In genomic region chr4:76689079-76689817, GRCh38 we compare ENCODE assay signal across 8 cellular contexts.
DNase-seq lines count a peak whose midpoint lies in the region; ATAC-seq, FAIRE-seq and TF ChIP-seq lines count a peak whose summit lies in the region.

No MANE protein-coding gene starts in this region.

- H3K36me3 ChIP-seq in ES-I3 (ENCODE audit: insufficient read depth, low read length) (no peaks in the 10 kb centered on the region), HCT116 (ENCODE audit: control insufficient read depth in 1 of 2, insufficient read depth in 2 of 2, low read length in 2 of 2) (no peaks in the 10 kb centered on the region), GM12878 (ENCODE audit: control insufficient read depth in 2 of 2, insufficient read depth in 2 of 2, low read length in 1 of 2) (no peaks in the 10 kb centered on the region), iPS-20b (ENCODE audit: insufficient read depth, low read depth, low read length) (0 out of 2 replicates have a peak, but pooled peaks cover 5% of the 10 kb centered on the region), smooth muscle cell (ENCODE audit: low read depth) (no peaks in the 10 kb centered on the region)

- H3K27ac ChIP-seq in HCT116 (ENCODE audit: low read depth, low read length) (peak overlapping the region; percentile 71), GM12878 (ENCODE audit: control insufficient read depth, insufficient read depth) (no peak overlapping the region), iPS-20b (ENCODE audit: low read length) (no peak overlapping the region), smooth muscle cell (ENCODE audit: low read depth) (peak overlapping the region; percentile 35)

- no peaks in the 10 kb centered on the region for H3K27me3 ChIP-seq in HCT116 (ENCODE audit: insufficient read depth, low read length)
- peaks cover 2 to 29% of the 10 kb centered on the region in 2 experiments for H3K27me3 ChIP-seq in GM12878 (replicated peaks in 1 of 2; ENCODE audit: control insufficient read depth in 2 of 2, insufficient read depth in 2 of 2, low read length in 1 of 2)
- H3K27me3 ChIP-seq in iPS-20b (ENCODE audit: insufficient read depth, low read length): peaks cover 18% of the 10 kb centered on the region
- peaks cover 1% of the 10 kb centered on the region for H3K27me3 ChIP-seq in smooth muscle cell (ENCODE audit: low read depth)

- intact Hi-C loops in HCT116 (cut with micrococcal nuclease) (no loop called here), GM12878 (cut with micrococcal nuclease; ENCODE audit: unreplicated experiment) (no loop called here)

- H2AFZ ChIP-seq in HCT116 (ENCODE audit: low read depth, low read length, poor library complexity, severe bottlenecking): peak overlapping the region; percentile 93
- no peak overlapping the region; the same call in 1 of the 2 replicates for H2AFZ ChIP-seq in GM12878 (ENCODE audit: control insufficient read depth, low read depth, low read length)
- peak overlapping the region; percentile 90 for H2AFZ ChIP-seq in smooth muscle cell (ENCODE audit: low read depth)

- under 1% methylated on average over 79 of the region's 88 CpGs for WGBS in GM12878 (ENCODE audit: insufficient coverage, insufficient replicate concordance, low lambda C conversion rate, missing lambda C conversion rate)
- WGBS in smooth muscle cell (ENCODE audit: low lambda C conversion rate): under 1% methylated on average over 59 of the region's 88 CpGs

- H3K79me2 ChIP-seq in HCT116 (ENCODE audit: insufficient read depth, low read length): peaks cover 39% of the 10 kb centered on the region
- H3K79me2 ChIP-seq in GM12878 (ENCODE audit: control insufficient read depth, insufficient read depth, low read length): no peaks in the 10 kb centered on the region
- H3K79me2 ChIP-seq in smooth muscle cell (ENCODE audit: low read depth): peaks cover 40% of the 10 kb centered on the region

- POLR2A ChIA-PET in HCT116 (lab: Charles Lee) (interaction anchor here (0.5 kb wide), 1 partner anchor 806 kb away, joined by 3 read pairs; no protein-coding TSS in a partner anchor), GM12878 (lab: Charles Lee) (interaction anchor here (1.0 kb wide), 1 partner anchor 16 kb away, joined by 3 read pairs; no protein-coding TSS in a partner anchor)

- H3K9me3 ChIP-seq in ES-I3 (ENCODE audit: control insufficient read depth, insufficient read depth, low read length) (no peaks in the 10 kb centered on the region), HCT116 (ENCODE audit: control insufficient read depth in 1 of 2, insufficient read depth in 1 of 2, low read depth in 1 of 2, low read length in 2 of 2) (no peaks in the 10 kb centered on the region), GM12878 (replicated peaks; ENCODE audit: control insufficient read depth, insufficient read depth, low read length) (no peaks in the 10 kb centered on the region), iPS-20b (ENCODE audit: insufficient read depth, low read depth, low read length) (no peaks in the 10 kb centered on the region), smooth muscle cell (replicated peaks; ENCODE audit: low read depth) (no peaks in the 10 kb centered on the region)

- ATAC-seq in HCT116 (peak; percentile 84), GM12878 (peak; percentile 61), HG03439 (IDR thresholded peaks at IDR 0.05; ENCODE audit: unreplicated experiment) (no peak)

- H4K20me1 ChIP-seq in HCT116 (ENCODE audit: insufficient read depth) (no peaks in the 10 kb centered on the region), GM12878 (ENCODE audit: control insufficient read depth, insufficient read depth) (no peaks in the 10 kb centered on the region), smooth muscle cell (ENCODE audit: low read depth) (no peaks in the 10 kb centered on the region)

- CTCF ChIA-PET in HCT116 (lab: Charles Lee): no interaction called here
- CTCF ChIA-PET in GM12878 (lab: Yijun Ruan, JAX): no interaction called here

- no peak for FAIRE-seq in GM12878 (lab: Jason Lieb, UNC)

- no peak for TF ChIP-seq CTCF in HCT116 (IDR thresholded peaks at IDR 0.05 in 2 of 3, conservative IDR thresholded peaks at IDR 0.05 in 1 of 3; ENCODE audit: borderline replicate concordance in 1 of 3, insufficient read depth in 1 of 3, low read depth in 2 of 3, low read length in 2 of 3)
- no peak for TF ChIP-seq CTCF in GM12878 (IDR thresholded peaks at IDR 0.05 in 2 of 3, conservative IDR thresholded peaks at IDR 0.05 in 1 of 3; ENCODE audit: control insufficient read depth in 2 of 3, extremely low read depth in 1 of 3, insufficient read depth in 1 of 3, low read depth in 3 of 3, low read length in 3 of 3)
- no peak for TF ChIP-seq CTCF in smooth muscle cell (IDR thresholded peaks at IDR 0.05; ENCODE audit: borderline replicate concordance, insufficient read depth, poor library complexity, severe bottlenecking)

- peaks cover 22% of the 10 kb centered on the region; the same call in 1 of the 2 replicates for H3K4me1 ChIP-seq in ES-I3 (ENCODE audit: insufficient read depth, low read length)
- H3K4me1 ChIP-seq in HCT116 (ENCODE audit: control insufficient read depth in 1 of 2, insufficient read depth in 2 of 2, low read length in 2 of 2): peaks cover 2 to 37% of the 10 kb centered on the region in 2 experiments; a peak in 3 of 4 replicates
- 0 out of 2 replicates have a peak, but pooled peaks cover 3% of the 10 kb centered on the region for H3K4me1 ChIP-seq in GM12878 (ENCODE audit: control insufficient read depth, insufficient read depth, low read length)
- H3K4me1 ChIP-seq in iPS-20b (ENCODE audit: insufficient read depth, low read length): peaks cover 26% of the 10 kb centered on the region; the same call in 1 of the 2 replicates
- peaks cover 25% of the 10 kb centered on the region for H3K4me1 ChIP-seq in smooth muscle cell (ENCODE audit: low read depth)

- no peaks in the 10 kb centered on the region for H3F3A ChIP-seq in smooth muscle cell (ENCODE audit: low read depth)

- RAD21 ChIA-PET in HCT116 (lab: Charles Lee; ENCODE audit: low non-redundant PET in 1 of 2, low total read pairs in 2 of 2, uncharacterized antibody in 2 of 2, unreplicated experiment in 2 of 2): no interaction called here
- RAD21 ChIA-PET in GM12878 (lab: Charles Lee; ENCODE audit: unreplicated experiment): no interaction called here

- H3K4me2 ChIP-seq in HCT116 (ENCODE audit: low read length): peak overlapping the region; percentile 94
- H3K4me2 ChIP-seq in GM12878 (ENCODE audit: control insufficient read depth, insufficient read depth): peak overlapping the region; percentile 75
- H3K4me2 ChIP-seq in smooth muscle cell: peak overlapping the region; percentile 99

- TF ChIP-seq POLR2A in HCT116 (IDR thresholded peaks at IDR 0.05; ENCODE audit: borderline replicate concordance, extremely low read depth, insufficient read depth, insufficient read length): no peak
- no peak for TF ChIP-seq POLR2A in GM12878 (IDR thresholded peaks at IDR 0.05; ENCODE audit: low read depth, low read length)

- BruUV-seq in HCT116 (replicated peaks; lab: Mats Ljungman, UMichigan) (no TSS peak), GM12878 (replicated peaks; lab: Mats Ljungman, UMichigan) (no TSS peak)

- TF ChIP-seq RAD21 in HCT116 (IDR thresholded peaks at IDR 0.05; ENCODE audit: low read depth) (no peak), GM12878 (IDR thresholded peaks at IDR 0.05; ENCODE audit: insufficient read depth, low read depth, low read length) (no peak)

- peak overlapping the region; percentile 68 to 77 for H3K4me3 ChIP-seq in HCT116 (replicated peaks in 1 of 2; ENCODE audit: low read depth in 1 of 2, low read length in 2 of 2)
- peak overlapping the region; percentile 42; the same call in 1 of the 2 replicates for H3K4me3 ChIP-seq in GM12878
- peak overlapping the region; percentile 86 for H3K4me3 ChIP-seq in iPS-20b (ENCODE audit: low read length)
- H3K4me3 ChIP-seq in smooth muscle cell: peak overlapping the region; percentile 90

- H3K9ac ChIP-seq in ES-I3 (ENCODE audit: low read depth, low read length) (peak overlapping the region; percentile 74), HCT116 (ENCODE audit: low read length) (peak overlapping the region; percentile 73), GM12878 (ENCODE audit: control insufficient read depth, insufficient read depth, low read length) (peak overlapping the region; percentile 44; the same call in 1 of the 2 replicates), iPS-20b (ENCODE audit: low read depth, low read length) (peak overlapping the region; percentile 84; the same call in 1 of the 2 replicates), smooth muscle cell (ENCODE audit: low read depth) (peak overlapping the region; percentile 75)

- SMC1A ChIA-PET in GM12878 (lab: Charles Lee; ENCODE audit: uncharacterized antibody, unreplicated experiment): no interaction called here

- DNase-seq in HCT116 (ENCODE audit: low read depth, low spot score) (peak; percentile 18), NCI-H526 treated with DMSO at 0.1 percent for 48 hours (lab: John Stamatoyannopoulos, UW) (peak; percentile 36), GM12878 (ENCODE audit: low read depth, low spot score) (no peak), smooth muscle cell (lab: John Stamatoyannopoulos, UW; ENCODE audit: unreplicated experiment) (peak; percentile 11), NCI-H1694 (lab: John Stamatoyannopoulos, UW) (no peak)

- TF ChIP-seq EP300 in GM12878 (IDR thresholded peaks at IDR 0.05; ENCODE audit: borderline replicate concordance in 1 of 2, control insufficient read depth in 1 of 2, low read depth in 2 of 2, low read length in 2 of 2): no peak

- in situ Hi-C loops in GM12878 (cut with MboI): no loop called here

- H3K9me2 ChIP-seq in HCT116 (ENCODE audit: insufficient read depth): no peaks in the 10 kb centered on the region

TF ChIP-seq in HCT116, 20 proteins besides CTCF, POLR2A, EP300 and RAD21 (continues in another document):
- TF ChIP-seq SP1 (IDR thresholded peaks at IDR 0.05; ENCODE audit: low read depth) (no peak; the same call in 1 of the 2 replicates), EZH2phosphoT487 (IDR thresholded peaks at IDR 0.05; ENCODE audit: borderline replicate concordance) (no peak), ELF1 (IDR thresholded peaks at IDR 0.05; ENCODE audit: borderline replicate concordance, low read depth) (no peak), SRF (IDR thresholded peaks at IDR 0.05; ENCODE audit: low read depth) (no peak), CEBPB (IDR thresholded peaks at IDR 0.05; ENCODE audit: low read depth) (no peak), POLR2AphosphoS5 (IDR thresholded peaks at IDR 0.05; ENCODE audit: low read depth, low read length) (peak; percentile 58; the same call in 1 of the 2 replicates), ZNF274 (IDR thresholded peaks at IDR 0.05; ENCODE audit: low read depth, low read length) (no peak)

TF ChIP-seq in GM12878, 131 proteins besides CTCF, POLR2A, EP300 and RAD21 (continues in another document):
- peak; percentile 19; the same call in 1 of the 2 replicates for TF ChIP-seq YY1 (IDR thresholded peaks at IDR 0.05; ENCODE audit: low read depth, low read length)

Comparison
In these comparisons a context has a peak if more than half of its experiments do, and no peak if none do; other contexts are left out.
1. DNase-seq: peak in HCT116 (single experiment), NCI-H526 treated with DMSO at 0.1 percent for 48 hours (single experiment) and smooth muscle cell (single experiment); none in GM12878 (single experiment) and NCI-H1694 (single experiment).
2. H3K27ac ChIP-seq: peak in HCT116 (single experiment) and smooth muscle cell (single experiment); none in GM12878 (single experiment) and iPS-20b (single experiment).
3. Peak in every context shown above with its lines, with median percentiles within 50 percentile points of each other: H3K9ac ChIP-seq, H3K4me2 ChIP-seq and H3K4me3 ChIP-seq.